19 cellular contexts compared by ENCODE assay signal in genomic region chr5:84306617-84307016, GRCh38.
"Had no signal": no experiment of that assay in that cellular context is flagged by ENCODE, and none has a peak within 500 bp of the region (broad histone marks: within the 10 kb centered on the region; RNA-seq: fewer than 3 reads in every experiment).

No MANE protein-coding gene starts in this region.

- H3K36me3 ChIP-seq: neutrophil, right atrium auricular region, sigmoid colon, tibial nerve had no signal

- H3K4me1 ChIP-seq: foreskin keratinocyte, right atrium auricular region, sigmoid colon, testis, tibial nerve had no signal

- DNase-seq: erythroblast; foreskin keratinocyte; kidney glomerular epithelial cell; mammary epithelial cell; mucosa of descending colon; naive thymus-derived CD8-positive, alpha-beta T cell; posterior cingulate gyrus; sigmoid colon; stimulated activated CD4-positive, alpha-beta T cell treated with anti-CD3 and anti-CD28 coated beads, Interleukin-2, amount 100 ng/mL, for 24 hours; stimulated activated CD4-positive, alpha-beta T cell treated with anti-CD3 and anti-CD28 coated beads, Interleukin-4, amount 100 ng/mL, for 4 hours; stimulated activated naive B cell treated with anti-CD40 and anti-IgM and Interleukin-4, amounts not matched to agents 10 μg/mL and 1 μg/mL and 100 μg/mL, for 72 hours; stimulated activated naive CD8-positive, alpha-beta T cell treated with anti-CD3 and anti-CD28 coated beads, Interleukin-15, amount 100 ng/mL, for 72 hours; testis had no signal

- H3K9me3 ChIP-seq: mucosa of descending colon, neutrophil, right atrium auricular region, sigmoid colon, testis, tibial nerve had no signal

- H3K4me3 ChIP-seq: mucosa of descending colon, right atrium auricular region, sigmoid colon, skin epidermis, testis, tibial nerve had no signal

- H3K27ac ChIP-seq: foreskin keratinocyte, neutrophil, right atrium auricular region, sigmoid colon, skin epidermis, testis, tibial nerve had no signal

- ATAC-seq: foreskin keratinocyte; mucosa of descending colon; naive thymus-derived CD8-positive, alpha-beta T cell; stimulated activated naive B cell treated with anti-CD40 and anti-IgM and Interleukin-4, amounts not matched to agents 10 μg/mL and 1 μg/mL and 100 μg/mL, for 72 hours; stimulated activated naive CD8-positive, alpha-beta T cell treated with anti-CD3 and anti-CD28 coated beads, Interleukin-15, amount 100 ng/mL, for 72 hours had no signal

- H3K27me3 ChIP-seq: neutrophil, right atrium auricular region, sigmoid colon, testis, tibial nerve had no signal

- FAIRE-seq: colon, islet of Langerhans had no signal
